Comparison of ENCODE assay signal across 9 cellular contexts in genomic region chr16:48556913-48557351, GRCh38. TPM values are rescaled to one million over a fixed set of nuclear protein-coding genes. Genes with fewer than 3 reads are reported as not detected.
DNase-seq lines count a peak whose midpoint lies in the region; ATAC-seq, FAIRE-seq and TF ChIP-seq lines count a peak whose summit lies in the region.
"Had no signal": no experiment of that assay in that cellular context is flagged by ENCODE, and none has a peak within 500 bp of the region (broad histone marks: within the 10 kb centered on the region; RNA-seq: fewer than 3 reads in every experiment).

No MANE protein-coding gene starts in this region.

- no peak for TF ChIP-seq CTCF in GM12865 (IDR thresholded peaks at IDR 0.05; ENCODE audit: insufficient read depth, low read depth, low read length, missing control alignments)
- TF ChIP-seq CTCF in coronary artery (IDR thresholded peaks at IDR 0.05), result no peak

- no peak overlapping the region for H3K4me3 ChIP-seq in GM12865 (ENCODE audit: low read depth, low read length)
- H3K4me3 ChIP-seq in coronary artery, result no peak overlapping the region
- H3K4me3 ChIP-seq: heart left ventricle had no signal

- peak; percentile 46 for DNase-seq in GM12865 (ENCODE audit: low read depth)
- peak; percentile 58 for DNase-seq in NOMO-1 treated with DMSO at 0.1 percent for 48 hours (lab: John Stamatoyannopoulos, UW; ENCODE audit: unreplicated experiment)
- no peak for DNase-seq in epithelial cell of prostate (ENCODE audit: low read depth, low spot score)
- peak; percentile 45 for DNase-seq in urothelium cell line (ENCODE audit: low spot score)
- DNase-seq in NCI-H1436 (lab: John Stamatoyannopoulos, UW), result no peak
- no peak for DNase-seq in coronary artery (ENCODE audit: low spot score)
- DNase-seq in left lobe of liver (ENCODE audit: low spot score), result no peak
- DNase-seq: heart left ventricle had no signal

- H3K27ac ChIP-seq in epithelial cell of prostate (peak overlapping the region; percentile 38), coronary artery (peak overlapping the region in 1 of 2 donors; percentile 42)

- no peak for FAIRE-seq in urothelium cell line (lab: Jason Lieb, UNC)

- peak; percentile 84 for ATAC-seq in GM21723 (IDR thresholded peaks at IDR 0.05; ENCODE audit: unreplicated experiment)
- ATAC-seq in left lobe of liver, result no peak

RNA-seq across cellular contexts. Expression of gene N4BP1, which starts 53.0 kb away (rescaled TPM):
- total RNA-seq in left lobe of liver, result 11.6 TPM

Comparison
In these comparisons a context has a peak if more than half of its experiments do, and no peak if none do; other contexts are left out.
1. DNase-seq: peak in GM12865 (single experiment), NOMO-1 treated with DMSO at 0.1 percent for 48 hours (single experiment) and urothelium cell line (single experiment); none in epithelial cell of prostate (single experiment), NCI-H1436 (single experiment), coronary artery (single experiment) and left lobe of liver (single experiment).